Comparison of ENCODE assay signal across 11 cellular contexts in the genomic region with DNA sequence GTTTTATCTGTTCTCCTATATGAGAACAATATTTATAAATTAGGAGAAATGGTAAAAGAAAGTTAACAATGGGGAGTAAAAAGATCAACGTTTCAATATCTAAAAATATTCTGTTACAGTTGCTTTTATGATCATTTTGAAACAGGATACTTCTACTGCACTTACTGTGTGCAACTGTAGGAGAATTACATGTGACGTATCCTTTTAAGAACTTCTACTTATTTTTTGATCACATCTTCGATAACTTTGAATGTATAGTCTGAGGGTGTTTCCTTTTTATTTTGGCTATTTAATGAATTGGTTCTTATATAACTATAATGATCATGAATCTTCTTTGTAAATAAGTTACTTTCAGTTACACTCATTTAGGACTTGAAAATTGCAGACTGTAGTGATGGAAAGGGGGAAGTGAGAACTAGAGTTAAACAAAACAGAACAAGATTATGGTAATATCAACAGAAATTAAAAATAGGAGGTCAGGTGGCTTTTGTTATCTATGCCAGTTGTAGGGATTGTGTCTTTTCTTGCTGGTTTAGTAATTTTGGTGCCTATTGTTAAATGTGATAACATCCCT.
DNase-seq lines count a peak whose midpoint lies in the region; ATAC-seq, FAIRE-seq and TF ChIP-seq lines count a peak whose summit lies in the region.
"Had no signal": no experiment of that assay in that cellular context is flagged by ENCODE, and none has a peak within 500 bp of the region (broad histone marks: within the 10 kb centered on the region; RNA-seq: fewer than 3 reads in every experiment).

No MANE protein-coding gene starts in this region.

- peak overlapping the region; percentile 41; the same call in 1 of the 2 replicates for H3K4me3 ChIP-seq in MM.1S (ENCODE audit: low read length)
- no peak overlapping the region for H3K4me3 ChIP-seq in vagina

- no peak overlapping the region for H3K18ac ChIP-seq in H9 (ENCODE audit: insufficient read length, low read depth, low read length)

- no peaks in the 10 kb centered on the region for H3K9me2 ChIP-seq in MM.1S (replicated peaks; ENCODE audit: insufficient read depth, low read length)

- no peaks in the 10 kb centered on the region for H3K23me2 ChIP-seq in H9 (ENCODE audit: insufficient read length, low read depth, low read length, poor library complexity, severe bottlenecking)

- DNase-seq in D721Med (ENCODE audit: insufficient read length, low spot score) = no peak
- DNase-seq in MM.1S = peak; percentile 42
- DNase-seq in kidney glomerular epithelial cell (lab: John Stamatoyannopoulos, UW) = no peak
- DNase-seq in H9 = no peak
- no peak for DNase-seq in vagina (ENCODE audit: extremely low spot score in 2 of 2)
- DNase-seq in SKM-1 (lab: John Stamatoyannopoulos, UW; ENCODE audit: unreplicated experiment) = no peak
- DNase-seq: KG1 had no signal

- H3K79me1 ChIP-seq in H9 (ENCODE audit: insufficient read depth, low read depth, low read length, poor library complexity, severe bottlenecking) = no peaks in the 10 kb centered on the region

- no peaks in the 10 kb centered on the region for H4K20me1 ChIP-seq in MM.1S (ENCODE audit: insufficient read depth, low read length)
- H4K20me1 ChIP-seq in H9 (ENCODE audit: control insufficient read depth, insufficient read depth, insufficient read length) = no peaks in the 10 kb centered on the region

- peaks cover 19% of the 10 kb centered on the region for H3F3A ChIP-seq in MM.1S (ENCODE audit: insufficient read depth, low read length)

- H3K27ac ChIP-seq in MM.1S (ENCODE audit: low read length) (peak overlapping the region; percentile 69; the same call in 1 of the 2 replicates), H9 (ENCODE audit: insufficient read length, low read depth, low read length) (no peak overlapping the region), vagina (no peak overlapping the region)

- no peak overlapping the region for H3T11ph ChIP-seq in H9 (ENCODE audit: low read length)

- H4K91ac ChIP-seq in H9 (ENCODE audit: insufficient read length, low read depth, low read length) = no peak overlapping the region

- H4K5ac ChIP-seq in H9 (ENCODE audit: insufficient read length, low read depth, low read length) = no peak overlapping the region

- no peaks in the 10 kb centered on the region for H3K9me3 Mint-ChIP-seq in H9
- H3K9me3 Mint-ChIP-seq: brain had no signal

- H2AK5ac ChIP-seq in H9 (ENCODE audit: insufficient read length, low read length) = no peak overlapping the region

- no peak for TF ChIP-seq POLR2A in vagina (IDR thresholded peaks at IDR 0.05)

- H3K4me1 Mint-ChIP-seq in H9 = no peaks in the 10 kb centered on the region
- H3K4me1 Mint-ChIP-seq: brain had no signal

- H3K27me3 Mint-ChIP-seq in H9 (ENCODE audit: low read depth) = no peaks in the 10 kb centered on the region
- H3K27me3 Mint-ChIP-seq: brain had no signal

- H2AFZ ChIP-seq in MM.1S (ENCODE audit: low read length) = 0 out of 2 replicates have a peak overlapping the region, but pooled peaks have one; percentile 39
- no peak overlapping the region for H2AFZ ChIP-seq in H9 (ENCODE audit: low read length)

- H3K36me3 ChIP-seq in MM.1S (replicated peaks; ENCODE audit: insufficient read depth, low read length) = no peaks in the 10 kb centered on the region
- H3K36me3 ChIP-seq in vagina = no peaks in the 10 kb centered on the region

- peak overlapping the region; percentile 37 for H3K4me2 ChIP-seq in MM.1S (ENCODE audit: low read depth, low read length)
- no peak overlapping the region for H3K4me2 ChIP-seq in H9 (ENCODE audit: insufficient read depth, insufficient read length, low read length)

- TF ChIP-seq CTCF in D721Med (IDR thresholded peaks at IDR 0.05; ENCODE audit: insufficient read depth, missing control alignments) = no peak
- no peak for TF ChIP-seq CTCF in MM.1S (IDR thresholded peaks at IDR 0.05; ENCODE audit: low read length)
- TF ChIP-seq CTCF in H9 (conservative IDR thresholded peaks at IDR 0.05) = no peak
- TF ChIP-seq CTCF in vagina (IDR thresholded peaks at IDR 0.05) = no peak

- H3K27me3 ChIP-seq in MM.1S (replicated peaks; ENCODE audit: insufficient read depth, low read length) (no peaks in the 10 kb centered on the region), H9 (ENCODE audit: insufficient read depth, low read length) (no peaks in the 10 kb centered on the region), vagina (no peaks in the 10 kb centered on the region)

- no peak overlapping the region for H2BK12ac ChIP-seq in H9 (ENCODE audit: insufficient read length, low read depth, low read length)

- H3K9ac ChIP-seq in MM.1S (ENCODE audit: low read length) (peak overlapping the region; percentile 4; the same call in 1 of the 2 replicates), H9 (ENCODE audit: extremely low read depth, insufficient read length, low read length) (no peak overlapping the region)

- no CpG with 5 or more reads among the region's 3 CpGs for WGBS in H9 (ENCODE audit: extremely low coverage, insufficient read length, low lambda C conversion rate)

- intact Hi-C loops in vagina (cut with DNase I) = no loop called here

- peak; percentile 55 for FAIRE-seq in D721Med (lab: Jason Lieb, UNC)

- no peaks in the 10 kb centered on the region for H3K36me3 Mint-ChIP-seq in H9 (ENCODE audit: insufficient read depth in 1 of 3, low read depth in 3 of 3)
- H3K36me3 Mint-ChIP-seq: brain had no signal

- H2BK5ac ChIP-seq in H9 (ENCODE audit: insufficient read length, low read length) = no peak overlapping the region

- no peak overlapping the region for H2BK15ac ChIP-seq in H9 (ENCODE audit: low read depth, low read length)

- ATAC-seq in GM19395 (IDR thresholded peaks at IDR 0.05; ENCODE audit: unreplicated experiment) (peak; percentile 89), HG02885 (IDR thresholded peaks at IDR 0.05; ENCODE audit: poor library complexity, unreplicated experiment) (peak; percentile 89)
- ATAC-seq: sciatic nerve had no signal

- no peak overlapping the region for H2BK120ac ChIP-seq in H9 (ENCODE audit: low read depth, low read length, poor library complexity, severe bottlenecking)

- H3K14ac ChIP-seq in H9 (ENCODE audit: insufficient read depth, low read length) = no peak overlapping the region

- H2BK20ac ChIP-seq in H9 (ENCODE audit: low read depth, low read length, poor library complexity, severe bottlenecking) = no peak overlapping the region

- H3K4ac ChIP-seq in H9 (ENCODE audit: low read depth, low read length) = no peak overlapping the region

- H3K79me2 ChIP-seq in MM.1S (ENCODE audit: low read length) (no peaks in the 10 kb centered on the region), H9 (ENCODE audit: insufficient read depth, low read length) (no peaks in the 10 kb centered on the region)

- no peak overlapping the region for H3K4me3 Mint-ChIP-seq in H9
- H3K4me3 Mint-ChIP-seq: brain had no signal

- no peak overlapping the region for H3K23ac ChIP-seq in H9 (ENCODE audit: insufficient read length, low read depth, low read length)

- no peaks in the 10 kb centered on the region for H3K9me3 ChIP-seq in MM.1S (replicated peaks; ENCODE audit: insufficient read depth, low read length)
- H3K9me3 ChIP-seq in H9 (ENCODE audit: control insufficient read depth, low read depth, low read length) = no peaks in the 10 kb centered on the region
- H3K9me3 ChIP-seq in vagina = no peaks in the 10 kb centered on the region

- no peak overlapping the region for H4K8ac ChIP-seq in H9 (replicated peaks; ENCODE audit: insufficient read length, low read depth, low read length)

- no peak overlapping the region for H3K56ac ChIP-seq in H9 (ENCODE audit: insufficient read length, low read depth, low read length)

- H3K4me1 ChIP-seq in MM.1S (ENCODE audit: low read length) = peaks cover 43% of the 10 kb centered on the region
- no peaks in the 10 kb centered on the region for H3K4me1 ChIP-seq in H9 (ENCODE audit: insufficient read depth, low read length)
- H3K4me1 ChIP-seq in vagina = no peaks in the 10 kb centered on the region

- H3K27ac Mint-ChIP-seq in H9 = no peak overlapping the region
- H3K27ac Mint-ChIP-seq: brain had no signal
